Comparison of ENCODE assay signal across 22 cellular contexts in genomic region chrX:106159861-106160282, GRCh38. TPM values are rescaled to one million over a fixed set of nuclear protein-coding genes. Genes with fewer than 3 reads are reported as not detected.
DNase-seq lines count a peak whose midpoint lies in the region; ATAC-seq, FAIRE-seq and TF ChIP-seq lines count a peak whose summit lies in the region.
"Had no signal": no experiment of that assay in that cellular context is flagged by ENCODE, and none has a peak within 500 bp of the region (broad histone marks: within the 10 kb centered on the region; RNA-seq: fewer than 3 reads in every experiment).

No MANE protein-coding gene starts in this region.

- H3K36me3 Mint-ChIP-seq in osteocyte (ENCODE audit: unreplicated experiment), result no peaks in the 10 kb centered on the region

- H3K4me3 ChIP-seq in hepatocyte, result no peak overlapping the region
- H3K4me3 ChIP-seq in HepG2 (replicated peaks in 1 of 3; ENCODE audit: insufficient read depth in 1 of 3, low read depth in 2 of 3, low read length in 3 of 3), result no peak overlapping the region
- H3K4me3 ChIP-seq in pancreas, result no peak overlapping the region
- H3K4me3 ChIP-seq: A549 had no signal

- DNase-seq in DMS53 (lab: John Stamatoyannopoulos, UW), result peak; percentile 32
- no peak for DNase-seq in hepatocyte (ENCODE audit: low spot score)
- no peak for DNase-seq in HepG2 (ENCODE audit: low spot score)
- no peak for DNase-seq in pancreas
- no peak for DNase-seq in osteocyte (ENCODE audit: extremely low spot score, unreplicated experiment)
- no peak for DNase-seq in NCI-H524 (lab: John Stamatoyannopoulos, UW)
- DNase-seq: AML-193; Caco-2; CD4-positive, alpha-beta T cell; DMS79 treated with DMSO at 0.1 percent for 48 hours; GF-D8; GOT3; H7; HFFc6 had no signal

- no peak overlapping the region for H2AFZ ChIP-seq in hepatocyte
- H2AFZ ChIP-seq in HepG2 (ENCODE audit: low read length), result no peak overlapping the region

- H3K9ac ChIP-seq in HepG2 (ENCODE audit: insufficient read depth, low read depth, low read length), result no peak overlapping the region

- intact Hi-C loops in HepG2 (cut with micrococcal nuclease; ENCODE audit: unreplicated experiment), result no loop called here
- intact Hi-C loops in pancreas (cut with DNase I), result no loop called here

- BruUV-seq in HepG2 (replicated peaks; lab: Mats Ljungman, UMichigan), result no TSS peak

- FAIRE-seq in HepG2 (lab: Jason Lieb, UNC), result no peak
- FAIRE-seq in pancreas (lab: Jason Lieb, UNC), result no peak
- FAIRE-seq: D721Med had no signal

- CTCF ChIA-PET in HepG2 (lab: Yijun Ruan, JAX; ENCODE audit: low intra/inter-chr PET ratio, low total read pairs), result no interaction called here

- no peak for TF ChIP-seq POLR2A in HepG2 (IDR thresholded peaks at IDR 0.05; ENCODE audit: insufficient read depth in 1 of 2, low read depth in 2 of 2, low read length in 2 of 2)

- no peaks in the 10 kb centered on the region for H3K27me3 Mint-ChIP-seq in osteocyte (ENCODE audit: unreplicated experiment)
- H3K27me3 Mint-ChIP-seq: CD4-positive, alpha-beta T cell had no signal

- H3K27ac ChIP-seq in hepatocyte (peak overlapping the region; percentile 76), HepG2 (ENCODE audit: extremely low read length, insufficient read depth, low read length) (no peak overlapping the region), pancreas (peak overlapping the region in 2 of 4 donors; percentile 15 to 33)
- H3K27ac ChIP-seq: 22Rv1, A549, C4-2B, HL-60 had no signal

- H3K9me3 Mint-ChIP-seq in osteocyte (ENCODE audit: unreplicated experiment), result no peaks in the 10 kb centered on the region
- H3K9me3 Mint-ChIP-seq: CD4-positive, alpha-beta T cell; HFFc6 had no signal

- no peaks in the 10 kb centered on the region for H3K79me2 ChIP-seq in hepatocyte
- no peaks in the 10 kb centered on the region for H3K79me2 ChIP-seq in HepG2 (ENCODE audit: insufficient read depth, low read length)

- TF ChIP-seq EP300 in HepG2 (IDR thresholded peaks at IDR 0.05; ENCODE audit: low read depth in 2 of 2, low read length in 2 of 2) (no peak), HepG2 (CRISPR knock-in tag; IDR thresholded peaks at IDR 0.05; ENCODE audit: borderline replicate concordance) (no peak)

- ATAC-seq in HepG2 (no peak; the same call in 2 of the 3 replicates), pancreas (peak; percentile 73 to 87 (median 82)), GM18502 (IDR thresholded peaks at IDR 0.05; ENCODE audit: poor library complexity, unreplicated experiment) (no peak)
- ATAC-seq: A549, HCT116 had no signal

- POLR2A ChIA-PET in HepG2 (lab: Yijun Ruan, JAX), result no interaction called here

- H3K9me3 ChIP-seq in hepatocyte (ENCODE audit: low read depth) (no peaks in the 10 kb centered on the region), HepG2 (ENCODE audit: low read length) (no peaks in the 10 kb centered on the region), pancreas (no peaks in the 10 kb centered on the region)
- H3K9me3 ChIP-seq: A549, Caco-2 had no signal

- in situ Hi-C loops in HepG2 (cut with HindIII; ENCODE audit: extremely low pct_ligation_motif_present, low pct_unique_long_range_greater_than_20kb), result no loop called here

- H3K4me2 ChIP-seq in hepatocyte (no peak overlapping the region), HepG2 (ENCODE audit: low read depth, low read length) (no peak overlapping the region)
- H3K4me2 ChIP-seq: A549 had no signal

- TF ChIP-seq CTCF in hepatocyte (IDR thresholded peaks at IDR 0.05; ENCODE audit: poor library complexity) (no peak), HepG2 (CRISPR knock-in tag; IDR thresholded peaks at IDR 0.05) (no peak), pancreas (IDR thresholded peaks at IDR 0.05) (no peak), osteocyte (IDR thresholded peaks at IDR 0.05) (no peak)

- H3K27me3 ChIP-seq in hepatocyte, result no peaks in the 10 kb centered on the region
- H3K27me3 ChIP-seq in HepG2 (ENCODE audit: control insufficient read depth in 1 of 2, insufficient read depth in 2 of 2, low read length in 2 of 2), result no peaks in the 10 kb centered on the region
- H3K27me3 ChIP-seq in pancreas, result peaks cover 0 to 10% (median 0%) of the 10 kb centered on the region in 4 donors

- no peaks in the 10 kb centered on the region for H3K9me2 ChIP-seq in hepatocyte (replicated peaks; ENCODE audit: insufficient read depth)

- no peaks in the 10 kb centered on the region for H3K4me1 Mint-ChIP-seq in osteocyte (ENCODE audit: unreplicated experiment)

- no peak for TF ChIP-seq RAD21 in HepG2 (CRISPR knock-in tag; IDR thresholded peaks at IDR 0.05)

- H3K36me3 ChIP-seq in hepatocyte (replicated peaks; ENCODE audit: insufficient read depth, low read depth) (no peaks in the 10 kb centered on the region), HepG2 (replicated peaks in 1 of 2; ENCODE audit: control insufficient read depth in 1 of 2, insufficient read depth in 2 of 2, low read length in 2 of 2) (no peaks in the 10 kb centered on the region), pancreas (no peaks in the 10 kb centered on the region)

- H3K4me1 ChIP-seq in hepatocyte (ENCODE audit: insufficient read depth) (no peaks in the 10 kb centered on the region), HepG2 (ENCODE audit: insufficient read depth, low read length) (no peaks in the 10 kb centered on the region), pancreas (peaks cover 4 to 13% (median 9%) of the 10 kb centered on the region in 3 donors)
- H3K4me1 ChIP-seq: A549, Caco-2 had no signal

- no peak overlapping the region for H3K4me3 Mint-ChIP-seq in osteocyte (ENCODE audit: unreplicated experiment)
- H3K4me3 Mint-ChIP-seq: CD4-positive, alpha-beta T cell; HFFc6 had no signal

- no peak overlapping the region for H3K27ac Mint-ChIP-seq in osteocyte (ENCODE audit: unreplicated experiment)
- H3K27ac Mint-ChIP-seq: CD4-positive, alpha-beta T cell; HFFc6 had no signal

- H4K20me1 ChIP-seq in hepatocyte (ENCODE audit: insufficient read depth, poor library complexity, severe bottlenecking), result no peaks in the 10 kb centered on the region
- H4K20me1 ChIP-seq in HepG2 (ENCODE audit: insufficient read depth, low read length), result no peaks in the 10 kb centered on the region

TF ChIP-seq in HepG2, 621 proteins besides CTCF, POLR2A, EP300 and RAD21 (continues in another document):
- peak; percentile 55; the same call in 1 of the 2 replicates for TF ChIP-seq SRF (IDR thresholded peaks at IDR 0.05; ENCODE audit: low read depth, low read length)
- TF ChIP-seq FOXC1 (CRISPR knock-in tag; IDR thresholded peaks at IDR 0.05; ENCODE audit: borderline replicate concordance), result no peak
- no peak for TF ChIP-seq PAX8 (CRISPR knock-in tag; IDR thresholded peaks at IDR 0.05; ENCODE audit: borderline replicate concordance)
- no peak for TF ChIP-seq ZNF781 (CRISPR knock-in tag; IDR thresholded peaks at IDR 0.05; ENCODE audit: borderline replicate concordance, not compliant biosample characterization)
- TF ChIP-seq THRA (CRISPR knock-in tag; IDR thresholded peaks at IDR 0.05; ENCODE audit: borderline replicate concordance), result no peak

RNA-seq across cellular contexts. Expression of gene PWWP3B, which starts 8.2 kb away (rescaled TPM):
- total RNA-seq in hepatocyte, result 32.2 and 34.9 TPM in 2 replicates
- polyA plus RNA-seq in hepatocyte, result 14.3 and 15.3 TPM in 2 replicates
- 0.04 and 0.08 TPM in 2 replicates for total RNA-seq in HepG2 (2016; rRNA removed; fragmentation: Illumina TruSeq; extraction: Trizol)
- not detected in 2 replicates for total RNA-seq in HepG2 (2016; cell fraction: cytosol; rRNA removed; fragmentation: Illumina TruSeq; extraction: Trizol; ENCODE audit: low read depth)
- total RNA-seq in HepG2 (2016; cell fraction: insoluble cytoplasmic fraction; rRNA removed; fragmentation: Illumina TruSeq; extraction: Trizol), result 0.04 TPM in 1 of 2 replicates, not detected in the other
- 0.06 TPM in 1 of 2 replicates, not detected in the other for total RNA-seq in HepG2 (2016; cell fraction: membrane; rRNA removed; fragmentation: Illumina TruSeq; extraction: Trizol)
- total RNA-seq in HepG2 (2016; cell fraction: nucleus; rRNA removed; fragmentation: Illumina TruSeq; extraction: Trizol), result not detected in 2 replicates
- not detected in 2 replicates for polyA plus RNA-seq in HepG2 (2011; rRNA removed)
- polyA plus RNA-seq in HepG2 (2011; cell fraction: cytosol; rRNA removed), result not detected in 2 replicates
- polyA plus RNA-seq in HepG2 (2011; cell fraction: nucleus; rRNA removed), result 0.03 TPM in 1 of 2 replicates, not detected in the other
- polyA plus RNA-seq in HepG2 (2012), result 0.03 and 0.05 TPM in 2 replicates
- polyA plus RNA-seq in HepG2 (2016; cell fraction: cytosol; fragmentation: Illumina TruSeq; extraction: Trizol; ENCODE audit: low read depth), result not detected in 2 replicates
- not detected in 2 replicates for polyA plus RNA-seq in HepG2 (2016; cell fraction: insoluble cytoplasmic fraction; fragmentation: Illumina TruSeq; extraction: Trizol; ENCODE audit: low read depth)
- polyA plus RNA-seq in HepG2 (2016; cell fraction: membrane; fragmentation: Illumina TruSeq; extraction: Trizol; ENCODE audit: low read depth), result not detected in 2 replicates
- not detected in 2 replicates for polyA plus RNA-seq in HepG2 (2016; cell fraction: nucleus; fragmentation: Illumina TruSeq; extraction: Trizol; ENCODE audit: insufficient read depth, low read depth)
- polyA minus RNA-seq in HepG2 (2011; rRNA and poly(A)+ RNA removed; ENCODE audit: low replicate concordance), result not detected in 2 replicates
- polyA minus RNA-seq in HepG2 (2011; cell fraction: cytosol; rRNA and poly(A)+ RNA removed), result not detected in 2 replicates
- polyA minus RNA-seq in HepG2 (2011; cell fraction: nucleus; rRNA and poly(A)+ RNA removed), result not detected in 2 replicates
- 10 to 100 TPM in 1 of 6 donors, 1 to 10 TPM in 5; 4.0 to 13.6 (median 5.8) TPM for total RNA-seq in pancreas
- polyA plus RNA-seq in pancreas, result 1 to 10 TPM; 6.9 to 7.5 TPM
- total RNA-seq in osteocyte, result 0.42 and 0.51 TPM in 2 replicates
- total RNA-seq: CD4-positive, alpha-beta T cell; HFFc6 had no signal
- polyA plus RNA-seq: A549, BJ had no signal

Comparison
In these comparisons a context has a peak if more than half of its experiments do, and no peak if none do; other contexts are left out.
1. ATAC-seq: peak in pancreas (4 of 4); none in HepG2 (single experiment) and GM18502 (single experiment).